ENCODE assay signal across 1 cellular context in the genomic region with DNA sequence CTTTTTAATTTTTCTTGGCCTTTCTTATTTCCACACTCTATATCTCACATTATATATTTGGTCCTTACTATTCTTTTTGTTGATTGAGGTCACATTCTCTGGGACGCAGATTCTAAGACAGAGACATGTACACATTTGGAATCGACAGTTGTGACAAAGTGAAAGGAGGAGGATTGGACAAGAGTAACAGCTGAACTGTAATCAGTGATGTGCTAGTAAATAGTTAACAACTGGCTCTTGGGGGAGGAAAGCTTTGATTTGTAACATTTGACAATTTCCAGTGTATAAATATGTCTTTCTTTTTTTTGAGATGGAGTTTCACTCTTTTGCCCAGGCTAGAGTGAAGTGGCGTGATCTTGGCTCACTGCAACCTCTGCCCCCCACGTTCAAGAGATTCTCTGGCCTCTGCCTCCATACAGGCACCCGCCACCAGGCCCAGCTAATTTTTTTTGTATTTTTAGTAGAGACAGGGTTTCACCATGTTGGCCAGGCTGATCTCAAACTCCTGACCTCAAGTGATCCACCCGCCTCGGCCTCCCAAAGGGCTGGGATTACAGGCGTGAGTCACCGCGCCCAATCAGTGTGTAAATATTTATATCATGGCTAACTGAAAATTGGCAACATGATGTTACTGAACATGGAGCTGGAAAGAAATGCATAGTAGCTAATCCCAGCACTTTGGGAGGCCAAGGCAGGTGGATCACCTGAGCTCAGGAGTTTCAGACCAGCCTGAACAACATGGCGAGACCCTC.
A peak's percentile ranks its signal among the peaks of the same experiment; 100 is the strongest.
TF ChIP-seq lines count a peak whose summit lies in the region.
"Not testable (repeated sequence)": the region's sequence is repeated elsewhere in the genome, so short reads cannot be mapped to it uniquely, and the experiment has no call there.

No MANE protein-coding gene starts in this region.

TF ChIP-seq in K562, 482 proteins besides CTCF, POLR2A, EP300 and RAD21 (continued from another document):
- peak; percentile 69 for TF ChIP-seq ATF3 (IDR thresholded peaks at IDR 0.05)
- TF ChIP-seq ATF3 (CRISPR knock-in tag; conservative IDR thresholded peaks at IDR 0.05) = not testable (repeated sequence)
- TF ChIP-seq FOSL1 (tag; conservative IDR thresholded peaks at IDR 0.05) = peak; percentile 64
